11 cellular contexts compared by ENCODE assay signal in genomic region chr6:99402458-99402857, GRCh38. TPM values are rescaled to one million over a fixed set of nuclear protein-coding genes. Genes with fewer than 3 reads are reported as not detected.
"Had no signal": no experiment of that assay in that cellular context is flagged by ENCODE, and none has a peak within 500 bp of the region (broad histone marks: within the 10 kb centered on the region; RNA-seq: fewer than 3 reads in every experiment).

No MANE protein-coding gene starts in this region.

- DNase-seq: activated CD4-positive, alpha-beta memory T cell treated with anti-CD3 and anti-CD28 coated beads for 36 hours; activated naive CD4-positive, alpha-beta T cell treated with anti-CD3 and anti-CD28 coated beads for 36 hours; activated T-cell treated with anti-CD3 and anti-CD28 coated beads, Interleukin-2, amount 50 U/mL, for 4 hours; effector CD4-positive, alpha-beta T cell; immature natural killer cell; kidney glomerular epithelial cell; left ventricle myocardium inferior; mucosa of descending colon; naive B cell; stimulated activated CD4-positive, alpha-beta T cell treated with anti-CD3 and anti-CD28 coated beads, Interleukin-4, amount 100 ng/mL, for 1 hour; testis had no signal

RNA-seq across cellular contexts. Expression of gene FAXC, which starts 53.0 kb away (rescaled TPM):
- total RNA-seq: activated CD4-positive, alpha-beta memory T cell treated with anti-CD3 and anti-CD28 coated beads for 36 hours; activated naive CD4-positive, alpha-beta T cell treated with anti-CD3 and anti-CD28 coated beads for 36 hours; activated T-cell treated with anti-CD3 and anti-CD28 coated beads, Interleukin-2, amount 50 U/mL, for 4 hours had no signal
